In genomic region chr5:130836729-130837660, GRCh38 we compare ENCODE assay signal across 8 cellular contexts.
DNase-seq lines count a peak whose midpoint lies in the region; ATAC-seq, FAIRE-seq and TF ChIP-seq lines count a peak whose summit lies in the region.

No MANE protein-coding gene starts in this region.

- 35 to 41% (median 39%) methylated on average over 6 of the region's 6 CpGs for WGBS in small intestine, 3 donors

- TF ChIP-seq CTCF in Panc1 (IDR thresholded peaks at IDR 0.05): no peak

- intact Hi-C loops in Panc1 (cut with micrococcal nuclease; ENCODE audit: unreplicated experiment): no loop called here

- peak; percentile 37 for FAIRE-seq in endometrium (lab: Jason Lieb, UNC)
- no peak for FAIRE-seq in small intestine (lab: Jason Lieb, UNC)

- H3K9me3 ChIP-seq in Panc1 (ENCODE audit: control insufficient read depth, insufficient read depth, low read depth, low read length) (no peaks in the 10 kb centered on the region), small intestine (ENCODE audit: control insufficient read depth, low read depth) (no peaks in the 10 kb centered on the region)

- ATAC-seq in HG02759 (IDR thresholded peaks at IDR 0.05; ENCODE audit: unreplicated experiment): peak; percentile 82
- no peak for ATAC-seq in Panc1

- H3K36me3 ChIP-seq in Panc1 (ENCODE audit: control insufficient read depth, insufficient read depth, low read length) (no peaks in the 10 kb centered on the region), small intestine (ENCODE audit: control insufficient read depth in 2 of 2, insufficient read depth in 2 of 2, low read length in 2 of 2) (no peaks in the 10 kb centered on the region)

- in situ Hi-C loops in Panc1 (cut with HindIII; ENCODE audit: low pct_unique_long_range_greater_than_20kb, low sequenced_read_pairs): no loop called here

- CTCF ChIA-PET in Panc1 (lab: Charles Lee): no interaction called here

- H3K4me1 ChIP-seq in Panc1 (ENCODE audit: control insufficient read depth, insufficient read depth, low read length) (no peaks in the 10 kb centered on the region), small intestine (ENCODE audit: control insufficient read depth in 2 of 2, insufficient read depth in 1 of 2, low read depth in 1 of 2, low read length in 1 of 2) (no peaks in the 10 kb centered on the region)

- H3K4me3 ChIP-seq in Panc1 (ENCODE audit: low read depth in 2 of 2, low read length in 2 of 2): peak overlapping the region; percentile 1 to 19; a peak in 3 of 4 replicates
- H3K4me3 ChIP-seq in small intestine (ENCODE audit: low read depth in 1 of 2, low read length in 2 of 2): peak overlapping the region in 1 of 2 donors; percentile 46

- no TSS peak for BruUV-seq in Panc1 (replicated peaks; lab: Mats Ljungman, UMichigan)

- no peak overlapping the region for H3K27ac ChIP-seq in Panc1 (ENCODE audit: low read length)
- H3K27ac ChIP-seq in small intestine (ENCODE audit: low read depth in 1 of 2, low read length in 1 of 2): no peak overlapping the region

- H3K27me3 ChIP-seq in Panc1 (ENCODE audit: control insufficient read depth, insufficient read depth, low read length) (no peaks in the 10 kb centered on the region), small intestine (ENCODE audit: control insufficient read depth in 2 of 2, insufficient read depth in 2 of 2, low read length in 2 of 2) (no peaks in the 10 kb centered on the region)

- POLR2A ChIA-PET in Panc1 (lab: Charles Lee): no interaction called here

- DNase-seq in NCI-H2107 treated with DMSO at 0.1 percent for 48 hours (lab: John Stamatoyannopoulos, UW; ENCODE audit: unreplicated experiment): peak; percentile 1
- no peak for DNase-seq in NCI-H2107 (lab: John Stamatoyannopoulos, UW)
- DNase-seq in Panc1 (ENCODE audit: low read depth, low spot score): peak; percentile 10
- peak; percentile 41 for DNase-seq in small intestine
- no peak for DNase-seq in midbrain (lab: John Stamatoyannopoulos, UW)
- no peak for DNase-seq in activated gamma-delta T cell treated with Interleukin-2 at 50 U/mL for 16 hours

Comparison
In these comparisons a context has a peak if more than half of its experiments do, and no peak if none do; other contexts are left out.
1. DNase-seq: peak in NCI-H2107 treated with DMSO at 0.1 percent for 48 hours (single experiment), Panc1 (single experiment) and small intestine (single experiment); none in NCI-H2107 (single experiment), midbrain (single experiment) and activated gamma-delta T cell treated with Interleukin-2 at 50 U/mL for 16 hours (single experiment).